ENCODE assay signal across 29 cellular contexts in genomic region chr12:88166179-88166578, GRCh38.
"Had no signal": no experiment of that assay in that cellular context is flagged by ENCODE, and none has a peak within 500 bp of the region (broad histone marks: within the 10 kb centered on the region; RNA-seq: fewer than 3 reads in every experiment).

No MANE protein-coding gene starts in this region.

- FAIRE-seq: endometrium, endothelial cell of umbilical vein, frontal cortex had no signal

- ATAC-seq: effector memory CD8-positive, alpha-beta T cell; esophagus mucosa; foreskin keratinocyte; gastrocnemius medialis; gastroesophageal sphincter; heart left ventricle; heart right ventricle had no signal

- H3K27me3 ChIP-seq: dorsolateral prefrontal cortex, esophagus muscularis mucosa, esophagus squamous epithelium, foreskin keratinocyte, gastrocnemius medialis, gastroesophageal sphincter, heart left ventricle, heart right ventricle, hepatocyte had no signal

- DNase-seq: cortex of kidney; dermis blood vessel endothelial cell; dorsolateral prefrontal cortex; effector CD4-positive, alpha-beta T cell; effector CD8-positive, alpha-beta T cell; effector memory CD4-positive, alpha-beta T cell; effector memory CD8-positive, alpha-beta T cell; endodermal cell; erythroblast; esophagus squamous epithelium; foreskin fibroblast; foreskin keratinocyte; foreskin melanocyte; gastrocnemius medialis; glutamatergic neuron; head of caudate nucleus; heart left ventricle; heart right ventricle; hippocampal formation had no signal

- H3K27ac ChIP-seq: coronary artery, dorsolateral prefrontal cortex, epithelial cell of prostate, esophagus muscularis mucosa, esophagus squamous epithelium, foreskin keratinocyte, gastrocnemius medialis, gastroesophageal sphincter, heart left ventricle, heart right ventricle, hepatocyte had no signal

- H3K4me3 Mint-ChIP-seq: dendritic cell treated with granulocyte-macrophage colony-stimulating factor and Interleukin-4, amounts not matched to agents 40 ng/mL and 50 ng/mL, for 4 days; effector memory CD8-positive, alpha-beta T cell; endodermal cell had no signal

- H3K9me3 Mint-ChIP-seq: dendritic cell treated with granulocyte-macrophage colony-stimulating factor and Interleukin-4, amounts not matched to agents 40 ng/mL and 50 ng/mL, for 4 days; effector memory CD8-positive, alpha-beta T cell; endodermal cell had no signal

- H3K4me1 ChIP-seq: esophagus muscularis mucosa, esophagus squamous epithelium, gastrocnemius medialis, gastroesophageal sphincter, heart left ventricle, heart right ventricle had no signal

- H3K27ac Mint-ChIP-seq: dendritic cell treated with granulocyte-macrophage colony-stimulating factor and Interleukin-4, amounts not matched to agents 40 ng/mL and 50 ng/mL, for 4 days; effector memory CD8-positive, alpha-beta T cell; endodermal cell had no signal

- H2AFZ ChIP-seq: hepatocyte had no signal

- H3K27me3 Mint-ChIP-seq: dendritic cell treated with granulocyte-macrophage colony-stimulating factor and Interleukin-4, amounts not matched to agents 40 ng/mL and 50 ng/mL, for 4 days; effector memory CD8-positive, alpha-beta T cell had no signal

- H3K9me3 ChIP-seq: esophagus muscularis mucosa, esophagus squamous epithelium, gastrocnemius medialis, gastroesophageal sphincter, heart left ventricle, heart right ventricle had no signal

- H3K79me2 ChIP-seq: hepatocyte had no signal

- H3K4me2 ChIP-seq: hepatocyte had no signal

- H3K4me3 ChIP-seq: coronary artery, dorsolateral prefrontal cortex, esophagus muscularis mucosa, esophagus squamous epithelium, gastrocnemius medialis, gastroesophageal sphincter, heart left ventricle, heart right ventricle, hepatocyte had no signal
